1 cellular context compared by ENCODE assay signal in the genomic region with DNA sequence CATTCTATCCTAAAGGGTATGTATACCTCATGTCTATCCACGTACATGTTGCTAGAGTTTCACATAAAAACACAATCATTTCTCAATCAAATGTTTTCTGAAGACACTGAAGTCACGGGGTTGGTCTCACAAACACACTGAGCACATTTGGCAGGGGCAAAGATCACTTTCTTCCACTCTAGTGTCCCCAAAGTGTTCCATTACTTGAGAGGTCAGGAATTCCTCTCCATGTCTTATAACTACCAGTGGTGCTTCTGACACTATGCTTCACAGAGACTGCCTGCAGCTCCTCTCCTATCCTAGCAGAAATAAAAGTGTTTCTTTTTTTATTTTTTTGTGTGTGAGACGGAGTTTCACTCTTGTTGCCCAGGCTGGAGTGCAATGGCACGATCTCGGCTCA.
TF ChIP-seq lines count a peak whose summit lies in the region.

No MANE protein-coding gene starts in this region.

TF ChIP-seq in IMR-90, 13 proteins besides CTCF, POLR2A, EP300 and RAD21:
- no peak for TF ChIP-seq BHLHE40 (IDR thresholded peaks at IDR 0.05; ENCODE audit: low read depth, low read length)
- TF ChIP-seq CHD1 (IDR thresholded peaks at IDR 0.05; ENCODE audit: low read depth, low read length) = no peak
- TF ChIP-seq RCOR1 (IDR thresholded peaks at IDR 0.05; ENCODE audit: insufficient replicate concordance, low read length) = no peak
- TF ChIP-seq MAFK (IDR thresholded peaks at IDR 0.05; ENCODE audit: low read depth, low read length) = no peak
- TF ChIP-seq MXI1 (IDR thresholded peaks at IDR 0.05; ENCODE audit: borderline replicate concordance, low read depth, low read length) = no peak
- TF ChIP-seq FOS (IDR thresholded peaks at IDR 0.05; ENCODE audit: low read depth, low read length) = no peak
